ENCODE assay signal across 8 cellular contexts in the genomic region with DNA sequence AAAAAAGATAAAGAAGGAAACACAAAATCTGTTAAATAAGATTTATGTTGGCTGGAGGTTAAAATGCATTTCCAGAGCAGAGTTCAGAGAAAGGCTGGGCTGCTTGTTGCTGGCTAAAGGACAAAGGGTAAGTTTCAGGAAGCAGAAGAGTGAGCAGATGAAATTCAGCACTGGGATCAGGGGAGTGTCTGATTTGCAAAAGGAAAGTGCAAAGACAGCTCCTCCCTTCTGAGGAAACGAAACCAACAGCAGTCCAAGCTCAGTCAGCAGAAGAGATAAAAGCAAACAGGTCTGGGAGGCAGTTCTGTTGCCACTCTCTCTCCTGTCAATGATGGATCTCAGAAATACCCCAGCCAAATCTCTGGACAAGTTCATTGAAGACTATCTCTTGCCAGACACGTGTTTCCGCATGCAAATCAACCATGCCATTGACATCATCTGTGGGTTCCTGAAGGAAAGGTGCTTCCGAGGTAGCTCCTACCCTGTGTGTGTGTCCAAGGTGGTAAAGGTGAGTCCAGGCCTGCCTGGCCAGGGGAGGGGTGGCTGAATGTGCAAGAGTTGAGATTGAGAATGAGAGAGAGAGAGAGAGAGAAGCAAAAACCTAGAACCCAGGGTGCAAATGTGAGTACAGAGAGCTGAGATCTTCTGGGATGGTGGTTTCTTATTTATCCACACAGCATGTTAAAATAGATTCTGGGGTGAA. TPM values are rescaled to one million over a fixed set of nuclear protein-coding genes. Genes with fewer than 3 reads are reported as not detected.
DNase-seq lines count a peak whose midpoint lies in the region; ATAC-seq and TF ChIP-seq lines count a peak whose summit lies in the region.

A gene (plus strand): TSS at position 251 of the 703 bp plus-strand sequence. CDS start 78 bp downstream, at position 329.

- ATAC-seq in GM18499 (IDR thresholded peaks at IDR 0.05; ENCODE audit: insufficient read depth, unreplicated experiment) (peak; percentile 46), HG02852 (IDR thresholded peaks at IDR 0.05; ENCODE audit: unreplicated experiment) (peak; percentile 77)
- peak; percentile 80 for ATAC-seq in activated T-cell treated with anti-CD3 and anti-CD28 coated beads, Interleukin-2, amount 50 U/mL, for 72 hours (replicated peaks in 1 of 2)

- H3K27ac ChIP-seq in AG04450 (ENCODE audit: low read depth, low read length), result no peak within 1 kb of the TSS

- peak within 1 kb of the TSS; percentile 89 to 94 for H3K4me3 Mint-ChIP-seq in activated T-cell treated with anti-CD3 and anti-CD28 coated beads, Interleukin-2, amount 50 U/mL, for 72 hours

- no peaks in the 10 kb centered on the region for H3K27me3 ChIP-seq in AG04450 (ENCODE audit: control insufficient read depth, insufficient read depth, low read length)

- DNase-seq in AG04450 (ENCODE audit: low read depth, low spot score) (no peak), NCI-H2196 (lab: John Stamatoyannopoulos, UW; ENCODE audit: unreplicated experiment) (peak; percentile 56), globus pallidus (ENCODE audit: low spot score) (peak; percentile 62), pons (ENCODE audit: low spot score) (peak; percentile 77), NCI-H1417 treated with DMSO at 0.1 percent for 48 hours (lab: John Stamatoyannopoulos, UW) (no peak)
- DNase-seq in activated T-cell treated with anti-CD3 and anti-CD28 coated beads, Interleukin-2, amount 50 U/mL, for 72 hours, result peak; percentile 26

- H3K36me3 Mint-ChIP-seq in activated T-cell treated with anti-CD3 and anti-CD28 coated beads, Interleukin-2, amount 50 U/mL, for 72 hours (ENCODE audit: insufficient read depth in 2 of 2), result peaks cover 5 to 6% of the 10 kb centered on the region in 2 donors

- no peaks in the 10 kb centered on the region for H3K27me3 Mint-ChIP-seq in activated T-cell treated with anti-CD3 and anti-CD28 coated beads, Interleukin-2, amount 50 U/mL, for 72 hours (ENCODE audit: low read depth)

- POLR2A ChIA-PET in AG04450 (lab: Yijun Ruan, JAX), result no interaction called here

- no peaks in the 10 kb centered on the region for H3K9me3 ChIP-seq in AG04450 (ENCODE audit: control insufficient read depth, insufficient read depth, low read length)

- peaks cover 0 to 2% of the 10 kb centered on the region in 2 donors for H3K9me3 Mint-ChIP-seq in activated T-cell treated with anti-CD3 and anti-CD28 coated beads, Interleukin-2, amount 50 U/mL, for 72 hours

- no peak for TF ChIP-seq CTCF in AG04450 (IDR thresholded peaks at IDR 0.05; ENCODE audit: low read depth, low read length)

- H3K4me1 Mint-ChIP-seq in activated T-cell treated with anti-CD3 and anti-CD28 coated beads, Interleukin-2, amount 50 U/mL, for 72 hours (ENCODE audit: low read depth), result peaks cover 56% of the 10 kb centered on the region

- CTCF ChIA-PET in AG04450 (lab: Charles Lee), result no interaction called here

- H3K4me3 ChIP-seq in AG04450 (ENCODE audit: low read depth, low read length), result peak within 1 kb of the TSS; percentile 14

- H3K27ac Mint-ChIP-seq in activated T-cell treated with anti-CD3 and anti-CD28 coated beads, Interleukin-2, amount 50 U/mL, for 72 hours, result peak within 1 kb of the TSS; percentile 78

RNA-seq across cellular contexts. Expression of the gene that starts here (rescaled TPM):
- 0.19 and 0.50 TPM in 2 replicates for polyA plus RNA-seq in AG04450 (2011; rRNA removed)
- polyA minus RNA-seq in AG04450 (2011; rRNA and poly(A)+ RNA removed), result not detected in 2 replicates
- total RNA-seq in activated T-cell treated with anti-CD3 and anti-CD28 coated beads, Interleukin-2, amount 50 U/mL, for 72 hours, result 10 to 100 TPM; 17.3 to 41.9 TPM

Comparison
In these comparisons a context has a peak if more than half of its experiments do, and no peak if none do; other contexts are left out.
1. DNase-seq: peak in NCI-H2196 (single experiment), activated T-cell treated with anti-CD3 and anti-CD28 coated beads, Interleukin-2, amount 50 U/mL, for 72 hours (2 of 2), globus pallidus (single experiment) and pons (single experiment); none in AG04450 (single experiment) and NCI-H1417 treated with DMSO at 0.1 percent for 48 hours (single experiment).
2. Peak in every context shown above with its lines, with median percentiles within 50 percentile points of each other: ATAC-seq.